Comparison of ENCODE assay signal across 6 cellular contexts in genomic region chr13:102915393-102915792, GRCh38.
"Had no signal": no experiment of that assay in that cellular context is flagged by ENCODE, and none has a peak within 500 bp of the region (broad histone marks: within the 10 kb centered on the region; RNA-seq: fewer than 3 reads in every experiment).

No MANE protein-coding gene starts in this region.

- H3K4me1 ChIP-seq: adrenal gland, body of pancreas, breast epithelium had no signal

- H3K27ac ChIP-seq: adrenal gland, body of pancreas, brain microvascular endothelial cell, breast epithelium, VCaP had no signal

- H3K9me3 ChIP-seq: adrenal gland, body of pancreas, breast epithelium had no signal

- H3K27me3 ChIP-seq: body of pancreas, brain microvascular endothelial cell, breast epithelium had no signal

- H3K36me3 ChIP-seq: adrenal gland, brain microvascular endothelial cell, breast epithelium had no signal

- H3K4me3 ChIP-seq: adrenal gland, body of pancreas, breast epithelium had no signal

- DNase-seq: amniotic stem cell had no signal
